8 cellular contexts compared by ENCODE assay signal in genomic region chr16:82229800-82230619, GRCh38. TPM values are rescaled to one million over a fixed set of nuclear protein-coding genes. Genes with fewer than 3 reads are reported as not detected.
A peak's percentile ranks its signal among the peaks of the same experiment; 100 is the strongest.
DNase-seq lines count a peak whose midpoint lies in the region; ATAC-seq, FAIRE-seq and TF ChIP-seq lines count a peak whose summit lies in the region.

No MANE protein-coding gene starts in this region.

- no peak overlapping the region for H3K4me3 ChIP-seq in A549
- H3K4me3 ChIP-seq in coronary artery = no peak overlapping the region
- H3K4me3 ChIP-seq in liver (ENCODE audit: low read depth in 1 of 3, low read length in 3 of 3) = no peak overlapping the region

- TF ChIP-seq RAD21 in A549 (conservative IDR thresholded peaks at IDR 0.05 in 1 of 2, IDR thresholded peaks at IDR 0.05 in 1 of 2) (peak; percentile 85 to 88), liver (IDR thresholded peaks at IDR 0.05) (peak; percentile 99)

- no peaks in the 10 kb centered on the region for H3K4me1 ChIP-seq in A549
- no peaks in the 10 kb centered on the region for H3K4me1 ChIP-seq in liver (ENCODE audit: control insufficient read depth in 4 of 4, insufficient read depth in 4 of 4, low read length in 3 of 4)

- CTCF ChIA-PET in A549 (lab: Yijun Ruan, JAX) = interaction anchor here (0.6 to 6.1 kb wide), 37 partner anchors 11 to 619 kb away, joined by 3 to 94 read pairs (median 4); partner anchors contain the start of gene MPHOSPH6

- FAIRE-seq in A549 (lab: Jason Lieb, UNC) (no peak), GM18507 (lab: Jason Lieb, UNC) (peak; percentile 86)

- H3K9me3 ChIP-seq in A549 = no peaks in the 10 kb centered on the region
- H3K9me3 ChIP-seq in liver (ENCODE audit: control insufficient read depth in 4 of 4, low read length in 3 of 4) = no peaks in the 10 kb centered on the region

- WGBS in A549 (ENCODE audit: missing lambda C conversion rate) = 48% methylated on average over 6 of the region's 6 CpGs
- 49% methylated on average over 6 of the region's 6 CpGs for WGBS in liver

- H3K27me3 ChIP-seq in liver (ENCODE audit: control insufficient read depth in 4 of 4, insufficient read depth in 4 of 4, low read length in 3 of 4) = no peaks in the 10 kb centered on the region

- no peak for TF ChIP-seq POLR2A in A549 (IDR thresholded peaks at IDR 0.05; ENCODE audit: low read length)

- H3K36me3 ChIP-seq in liver (ENCODE audit: control insufficient read depth in 4 of 4, insufficient read depth in 3 of 4, low read depth in 1 of 4, low read length in 3 of 4) = no peaks in the 10 kb centered on the region

- TF ChIP-seq EP300 in A549 (IDR thresholded peaks at IDR 0.05) = no peak

- H3K9ac ChIP-seq in liver (ENCODE audit: low read depth in 1 of 2, low read length in 2 of 2) = no peak overlapping the region

- no peak overlapping the region for H3K4me2 ChIP-seq in A549

- POLR2A ChIA-PET in A549 (lab: Yijun Ruan, JAX) = no interaction called here

- peak; percentile 87 for TF ChIP-seq CTCF in A549 (IDR thresholded peaks at IDR 0.05)
- TF ChIP-seq CTCF in coronary artery (IDR thresholded peaks at IDR 0.05) = peak; percentile 44
- TF ChIP-seq CTCF in liver (IDR thresholded peaks at IDR 0.05; ENCODE audit: low read depth, low read length, missing input control) = peak; percentile 88

- DNase-seq in A549 (ENCODE audit: low read depth in 1 of 2, low spot score in 1 of 2) (peak; percentile 50 to 73), GM18507 (ENCODE audit: extremely low spot score, insufficient read length, low read depth) (peak; percentile 4), NCI-H345 treated with DMSO at 0.1 percent for 48 hours (lab: John Stamatoyannopoulos, UW; ENCODE audit: unreplicated experiment) (peak; percentile 43), coronary artery (ENCODE audit: low spot score) (no peak)
- peak; percentile 73 for DNase-seq in activated CD4-positive, alpha-beta T cell treated with anti-CD3 and anti-CD28 coated beads for 48 hours
- peak; percentile 45 to 62 (median 60) for DNase-seq in stimulated activated CD4-positive, alpha-beta T cell treated with anti-CD3 and anti-CD28 coated beads, TNF-alpha, amount 100 ng/mL, for 24 hours (ENCODE audit: low read depth in 3 of 3)

- ATAC-seq in A549 (peak; percentile 89 to 96), GM19328 (IDR thresholded peaks at IDR 0.05; ENCODE audit: unreplicated experiment) (no peak)

- H3K27ac ChIP-seq in A549 = no peak overlapping the region
- H3K27ac ChIP-seq in coronary artery = no peak overlapping the region
- H3K27ac ChIP-seq in liver (ENCODE audit: low read depth in 1 of 2, low read length in 2 of 2) = no peak overlapping the region

TF ChIP-seq in A549, 52 proteins besides CTCF, POLR2A, EP300 and RAD21:
- TF ChIP-seq SMC3 (IDR thresholded peaks at IDR 0.05) (peak; percentile 91), MAFK (IDR thresholded peaks at IDR 0.05; ENCODE audit: partially characterized antibody) (no peak)

TF ChIP-seq in liver, 16 proteins besides CTCF, POLR2A, EP300 and RAD21:
- TF ChIP-seq ATF3 (IDR thresholded peaks at IDR 0.05) (no peak), JUND (IDR thresholded peaks at IDR 0.05) (no peak), RXRA (IDR thresholded peaks at IDR 0.05) (peak in 1 of 2 donors; percentile 18)

RNA-seq across cellular contexts. Expression of gene MPHOSPH6, which starts 60.0 kb away (rescaled TPM):
- polyA plus RNA-seq in A549 (2011; rRNA removed) (20.9 and 43.7 TPM in 2 replicates), A549 (2017; fragmentation: RNase III; extraction: RNeasy Plus Mini Kit Qiagen cat#74134 plus additional on column Dnase treatment) (47.4 to 53.5 TPM (median 49.4 TPM) in 3 replicates), liver (10 to 100 TPM in 1 of 2 donors, 1 to 10 TPM in 1; 7.3 to 12.4 TPM)
- polyA plus RNA-seq in A549 (2012; cell fraction: cytosol; rRNA removed) = 9.0 and 11.9 TPM in 2 replicates
- 3.6 and 9.6 TPM in 2 replicates for polyA plus RNA-seq in A549 (2012; cell fraction: nucleus; rRNA removed)
- polyA minus RNA-seq in A549 (2011; rRNA and poly(A)+ RNA removed) = 3.0 and 4.3 TPM in 2 replicates
- 10 to 100 TPM; 10.1 to 15.1 TPM for total RNA-seq in liver
